Comparison of ENCODE assay signal across 8 cellular contexts in the genomic region with DNA sequence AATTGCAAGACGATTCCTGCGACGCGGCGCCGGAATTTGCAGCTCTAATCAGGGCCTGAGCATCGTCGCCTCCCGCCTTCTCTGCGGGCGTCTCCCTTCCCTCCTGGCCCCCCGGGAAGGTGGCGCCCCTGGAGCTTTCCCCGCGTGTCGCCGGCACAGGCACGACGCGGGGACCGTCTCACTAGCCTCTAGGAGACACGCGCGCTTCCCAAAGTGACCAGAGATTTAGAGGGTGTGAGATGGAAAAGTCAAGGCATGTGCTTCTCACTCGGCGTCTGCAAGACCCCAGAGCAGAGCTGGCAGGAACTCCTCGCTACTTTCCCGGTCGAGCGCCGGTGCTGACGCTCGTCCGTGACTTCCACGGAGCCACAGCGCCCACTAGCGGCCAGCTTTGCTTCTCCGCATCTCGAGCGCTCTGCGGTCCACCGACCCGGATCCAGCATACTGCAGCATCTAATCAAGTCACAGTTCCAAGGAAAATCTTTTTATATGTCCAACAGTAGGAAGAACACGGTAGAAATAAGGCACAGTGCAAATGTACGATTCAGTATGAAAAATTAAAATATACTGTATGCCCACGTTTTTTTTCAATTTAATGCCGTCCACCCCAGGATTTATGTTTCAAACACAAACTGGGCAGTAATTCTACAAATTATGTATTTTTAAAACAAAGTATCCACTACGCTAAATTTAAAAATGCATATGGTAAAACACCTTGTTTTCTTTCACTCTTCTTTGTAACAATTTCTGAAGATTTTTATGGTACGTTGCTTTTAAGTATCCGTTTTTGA. TPM values are rescaled to one million over a fixed set of nuclear protein-coding genes. Genes with fewer than 3 reads are reported as not detected.
A peak's percentile ranks its signal among the peaks of the same experiment; 100 is the strongest.
DNase-seq lines count a peak whose midpoint lies in the region; ATAC-seq and TF ChIP-seq lines count a peak whose summit lies in the region.

No MANE protein-coding gene starts in this region.

- H3K27ac ChIP-seq in SJSA1 (no peak overlapping the region), gastroesophageal sphincter (peak overlapping the region in 3 of 4 donors; percentile 76 to 89 (median 86)), suprapubic skin (peak overlapping the region; percentile 84)

- DNase-seq in Daoy (ENCODE audit: low read depth) = peak; percentile 89
- peak; percentile 86 to 94 for DNase-seq in SJSA1 (ENCODE audit: low read depth in 1 of 2, low spot score in 2 of 2)
- peak; percentile 88 for DNase-seq in activated naive CD4-positive, alpha-beta T cell treated with anti-CD3 and anti-CD28 coated beads for 36 hours
- DNase-seq in occipital lobe (lab: John Stamatoyannopoulos, UW) = peak; percentile 82
- peak; percentile 91 to 92 for DNase-seq in suprapubic skin (ENCODE audit: low spot score in 2 of 2)

- 15 to 24% methylated on average over 7 to 17 of the region's 50 CpGs for WGBS in gastroesophageal sphincter (ENCODE audit: low coverage in 1 of 2), 2 donors
- WGBS in suprapubic skin = 10% methylated on average over 26 of the region's 50 CpGs

- H3K27me3 Mint-ChIP-seq in activated naive CD4-positive, alpha-beta T cell treated with anti-CD3 and anti-CD28 coated beads for 36 hours (ENCODE audit: low read depth) = peaks cover 26% of the 10 kb centered on the region

- H3K4me3 ChIP-seq in SJSA1 = peak overlapping the region; percentile 76
- H3K4me3 ChIP-seq in gastroesophageal sphincter = peak overlapping the region; percentile 43 to 62
- peak overlapping the region; percentile 81 for H3K4me3 ChIP-seq in suprapubic skin

- H3K4me1 Mint-ChIP-seq in activated naive CD4-positive, alpha-beta T cell treated with anti-CD3 and anti-CD28 coated beads for 36 hours (ENCODE audit: low read depth) = peaks cover 16% of the 10 kb centered on the region

- TF ChIP-seq CTCF in LNCAP (IDR thresholded peaks at IDR 0.05) (peak; percentile 89), gastroesophageal sphincter (IDR thresholded peaks at IDR 0.05) (peak; percentile 89 to 94 (median 92)), suprapubic skin (IDR thresholded peaks at IDR 0.05) (peak; percentile 85 to 89)

- intact Hi-C loops in activated naive CD4-positive, alpha-beta T cell treated with anti-CD3 and anti-CD28 coated beads for 36 hours (cut with micrococcal nuclease) = loop anchor here (1.0 to 10.0 kb wide), 6 partner anchors 162 to 1758 kb away; no protein-coding TSS in a partner anchor

- H3K4me1 ChIP-seq in SJSA1 (replicated peaks) = peaks cover 32% of the 10 kb centered on the region
- peaks cover 0 to 38% (median 0%) of the 10 kb centered on the region in 3 donors for H3K4me1 ChIP-seq in gastroesophageal sphincter
- H3K4me1 ChIP-seq in suprapubic skin = peaks cover 26% of the 10 kb centered on the region

- no peaks in the 10 kb centered on the region for H3K9me3 Mint-ChIP-seq in activated naive CD4-positive, alpha-beta T cell treated with anti-CD3 and anti-CD28 coated beads for 36 hours

- TF ChIP-seq POLR2A in gastroesophageal sphincter (IDR thresholded peaks at IDR 0.05) = no peak
- TF ChIP-seq POLR2A in suprapubic skin (IDR thresholded peaks at IDR 0.05) = no peak

- TF ChIP-seq EP300 in gastroesophageal sphincter (IDR thresholded peaks at IDR 0.05) (no peak), suprapubic skin (IDR thresholded peaks at IDR 0.05) (no peak)

- peaks cover 12% of the 10 kb centered on the region for H3K27me3 ChIP-seq in SJSA1 (replicated peaks)
- no peaks in the 10 kb centered on the region for H3K27me3 ChIP-seq in gastroesophageal sphincter
- no peaks in the 10 kb centered on the region for H3K27me3 ChIP-seq in suprapubic skin

- H3K27ac Mint-ChIP-seq in activated naive CD4-positive, alpha-beta T cell treated with anti-CD3 and anti-CD28 coated beads for 36 hours = no peak overlapping the region

- ATAC-seq in GM21825 (IDR thresholded peaks at IDR 0.05; ENCODE audit: unreplicated experiment) (peak; percentile 41), gastroesophageal sphincter (peak; percentile 54)

- H3K9me3 ChIP-seq in SJSA1 (replicated peaks) = 0 out of 2 replicates have a peak, but pooled peaks cover 4% of the 10 kb centered on the region
- H3K9me3 ChIP-seq in gastroesophageal sphincter = no peaks in the 10 kb centered on the region
- no peaks in the 10 kb centered on the region for H3K9me3 ChIP-seq in suprapubic skin

- CTCF ChIA-PET in activated naive CD4-positive, alpha-beta T cell treated with anti-CD3 and anti-CD28 coated beads for 36 hours (lab: Charles Lee) = interaction anchor here (0.6 to 2.2 kb wide), 20 partner anchors 10 to 1763 kb away, joined by 3 to 11 read pairs (median 4); a partner anchor contains a TSS

- no peaks in the 10 kb centered on the region for H3K36me3 Mint-ChIP-seq in activated naive CD4-positive, alpha-beta T cell treated with anti-CD3 and anti-CD28 coated beads for 36 hours (ENCODE audit: low read depth)

- H3K4me3 Mint-ChIP-seq in activated naive CD4-positive, alpha-beta T cell treated with anti-CD3 and anti-CD28 coated beads for 36 hours = peak overlapping the region; percentile 78

- H3K36me3 ChIP-seq in SJSA1 (peaks cover 7% of the 10 kb centered on the region), gastroesophageal sphincter (peaks cover 0 to 8% of the 10 kb centered on the region in 2 donors), suprapubic skin (no peaks in the 10 kb centered on the region)

RNA-seq across cellular contexts. Expression of a gene that starts 1.0 kb away (rescaled TPM):
- total RNA-seq in Daoy (2014; rRNA removed; shearing (Covaris generic)) = 11.0 and 12.3 TPM in 2 replicates
- total RNA-seq in SJSA1 (2014; rRNA removed; shearing (Covaris generic)) = 5.8 and 6.5 TPM in 2 replicates
- total RNA-seq in activated naive CD4-positive, alpha-beta T cell treated with anti-CD3 and anti-CD28 coated beads for 36 hours = under 1 TPM; 0.07 to 0.12 TPM
- total RNA-seq in gastroesophageal sphincter (10 to 100 TPM; 13.7 to 39.7 (median 20.5) TPM), occipital lobe (82.8 TPM), suprapubic skin (10 to 100 TPM; 17.1 to 45.4 (median 28.3) TPM)

RNA-seq across cellular contexts. Expression of a gene that starts 31.5 kb away (rescaled TPM):
- total RNA-seq in Daoy (2014; rRNA removed; shearing (Covaris generic)) = 24.8 and 27.7 TPM in 2 replicates
- total RNA-seq in SJSA1 (2014; rRNA removed; shearing (Covaris generic)) = 56.3 and 89.8 TPM in 2 replicates
- 10 to 100 TPM; 82.3 to 86.6 TPM for total RNA-seq in activated naive CD4-positive, alpha-beta T cell treated with anti-CD3 and anti-CD28 coated beads for 36 hours
- total RNA-seq in gastroesophageal sphincter = 100 to 1,000 TPM in 2 of 4 donors, 10 to 100 TPM in 2; 25.5 to 140 (median 73.5) TPM
- total RNA-seq in occipital lobe = 160 TPM
- 100 to 1,000 TPM in 1 of 4 donors, 10 to 100 TPM in 3; 48.4 to 161 (median 67.5) TPM for total RNA-seq in suprapubic skin
